Comparison of ENCODE assay signal across 8 cellular contexts in the genomic region with DNA sequence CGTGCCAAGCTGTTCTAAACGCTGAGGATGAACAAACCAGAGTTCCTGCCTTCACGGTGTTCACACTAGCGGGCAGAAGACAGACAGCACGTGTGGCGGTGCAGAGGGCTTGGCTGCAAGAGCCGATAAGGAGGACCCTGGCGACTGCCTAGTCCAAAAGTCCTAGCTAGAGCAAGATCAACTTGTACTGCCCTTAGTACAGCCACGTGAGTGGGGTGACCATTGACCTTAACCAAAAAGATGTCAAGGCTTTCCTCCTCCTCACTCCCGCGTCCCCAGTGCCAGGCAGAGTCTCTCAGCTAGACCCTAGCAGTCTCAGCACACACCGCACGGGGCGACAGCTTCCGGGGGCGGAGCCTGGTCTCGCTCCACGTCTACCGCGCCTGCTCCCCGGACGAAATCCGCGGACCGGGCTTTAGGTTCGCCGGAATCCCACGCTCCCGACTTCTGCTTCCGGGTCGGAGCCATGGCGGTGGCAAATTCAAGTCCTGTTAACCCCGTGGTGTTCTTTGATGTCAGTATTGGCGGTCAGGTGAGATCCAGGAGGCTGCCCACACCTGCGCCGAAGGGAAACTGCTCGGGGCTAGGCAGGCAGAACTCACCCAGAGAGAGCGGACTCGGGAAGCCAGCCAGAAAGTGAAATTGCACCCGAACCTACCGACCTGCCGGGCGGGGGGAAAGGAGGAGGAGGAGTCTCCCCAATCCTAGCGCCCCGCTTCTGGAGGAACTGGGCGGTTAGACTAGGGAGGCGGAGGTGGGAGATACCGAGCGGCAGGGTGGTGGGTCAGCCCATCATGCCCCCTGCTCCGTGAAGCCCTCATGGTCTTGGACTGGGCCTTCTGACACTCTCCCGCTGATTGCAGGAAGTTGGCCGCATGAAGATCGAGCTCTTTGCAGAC. TPM values are rescaled to one million over a fixed set of nuclear protein-coding genes. Genes with fewer than 3 reads are reported as not detected.
DNase-seq lines count a peak whose midpoint lies in the region; ATAC-seq and TF ChIP-seq lines count a peak whose summit lies in the region.

A gene (plus strand): TSS at position 443 of the 899 bp plus-strand sequence. CDS start 24 bp downstream, at position 467.

- DNase-seq in NCI-H187 (lab: John Stamatoyannopoulos, UW) (peak; percentile 77 to 85), T-helper 2 cell (peak; percentile 83 to 96 (median 92)), left ventricle myocardium superior (peak; percentile 96), prostate gland (ENCODE audit: low spot score) (peak; percentile 92)

- peaks cover 9% of the 10 kb centered on the region for H3K4me1 ChIP-seq in prostate gland (replicated peaks)
- H3K4me1 ChIP-seq in urinary bladder (ENCODE audit: insufficient read depth) = no peaks in the 10 kb centered on the region

- H3K9me3 ChIP-seq in prostate gland = no peaks in the 10 kb centered on the region

- TF ChIP-seq CTCF in prostate gland (IDR thresholded peaks at IDR 0.05) = peak in 2 of 4 experiments; percentile 40 to 61

- H3K27ac ChIP-seq in angular gyrus (ENCODE audit: low read depth, low read length) (peak within 1 kb of the TSS; percentile 75), prostate gland (peak within 1 kb of the TSS; percentile 78 to 85), urinary bladder (ENCODE audit: low read depth) (peak within 1 kb of the TSS; percentile 84)

- intact Hi-C loops in left ventricle myocardium superior (cut with micrococcal nuclease) = no loop called here
- intact Hi-C loops in prostate gland (cut with DNase I) = loop anchor here (2.0 kb wide), 1 partner anchor 25 kb away; a partner anchor contains a TSS

- H3K27me3 ChIP-seq in prostate gland (replicated peaks; ENCODE audit: insufficient read depth) = no peaks in the 10 kb centered on the region

- TF ChIP-seq POLR2A in GM15510 (IDR thresholded peaks at IDR 0.05; ENCODE audit: borderline replicate concordance, extremely low read depth, insufficient read length) = peak; percentile 94
- TF ChIP-seq POLR2A in prostate gland (IDR thresholded peaks at IDR 0.05) = peak; percentile 34

- peak; percentile 97 for ATAC-seq in HG02885 (IDR thresholded peaks at IDR 0.05; ENCODE audit: poor library complexity, unreplicated experiment)
- peak; percentile 100 for ATAC-seq in left ventricle myocardium superior

- H3K36me3 ChIP-seq in prostate gland = no peaks in the 10 kb centered on the region
- no peaks in the 10 kb centered on the region for H3K36me3 ChIP-seq in urinary bladder (ENCODE audit: insufficient read depth)

- H3K4me3 ChIP-seq in prostate gland = peak within 1 kb of the TSS; percentile 63 to 67
- H3K4me3 ChIP-seq in urinary bladder (ENCODE audit: low read depth, low read length) = peak within 1 kb of the TSS; percentile 68

- WGBS in prostate gland = under 1% methylated on average over 53 of the region's 53 CpGs
- under 1% methylated on average over 53 of the region's 53 CpGs for WGBS in urinary bladder

RNA-seq across cellular contexts. Expression of the gene that starts here (rescaled TPM):
- 20.3 TPM for total RNA-seq in left ventricle myocardium superior
- total RNA-seq in prostate gland = 10 to 100 TPM; 31.9 to 39.4 TPM
- total RNA-seq in urinary bladder = 24.1 TPM
- 29.8 TPM for polyA plus RNA-seq in urinary bladder

Comparison
In these comparisons a context has a peak if more than half of its experiments do, and no peak if none do; other contexts are left out.
1. Peak in every context shown above with its lines: DNase-seq, ATAC-seq, H3K4me3 ChIP-seq and H3K27ac ChIP-seq.